16 cellular contexts compared by ENCODE assay signal in the genomic region with DNA sequence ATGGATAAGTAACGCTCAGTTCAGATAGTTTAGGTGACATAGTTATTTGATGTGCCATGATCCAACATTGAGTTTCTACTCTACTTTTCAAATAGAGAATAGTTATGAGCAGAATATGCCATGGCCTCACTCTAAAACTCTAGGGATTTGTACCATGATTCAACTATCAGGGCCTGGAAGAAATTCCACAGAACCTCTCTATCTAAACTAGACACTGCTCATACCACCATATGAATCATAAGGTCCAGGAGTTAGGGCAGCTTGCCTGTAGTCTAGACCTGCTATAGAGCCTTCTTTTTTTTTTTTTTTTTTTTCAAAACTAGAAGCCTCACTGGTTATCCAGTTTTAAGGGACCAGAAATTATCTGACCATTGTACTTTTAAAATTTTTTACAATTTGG.
DNase-seq lines count a peak whose midpoint lies in the region; FAIRE-seq and TF ChIP-seq lines count a peak whose summit lies in the region.
"Had no signal": no experiment of that assay in that cellular context is flagged by ENCODE, and none has a peak within 500 bp of the region (broad histone marks: within the 10 kb centered on the region; RNA-seq: fewer than 3 reads in every experiment).

No MANE protein-coding gene starts in this region.

- DNase-seq in GM23248: peak; percentile 7
- no peak for DNase-seq in astrocyte (ENCODE audit: low read depth)
- DNase-seq in iris pigment epithelial cell (ENCODE audit: low read depth): peak; percentile 8
- peak; percentile 2 for DNase-seq in stromal cell of bone marrow (ENCODE audit: low read depth)
- no peak for DNase-seq in NCI-H1694 treated with DMSO at 0.1 percent for 48 hours (lab: John Stamatoyannopoulos, UW)
- no peak for DNase-seq in GF-D8 (lab: John Stamatoyannopoulos, UW)
- DNase-seq in 8988T: no peak
- DNase-seq: CD4-positive, alpha-beta memory T cell; DMS153; DMS79 treated with DMSO at 0.1 percent for 48 hours had no signal

- no peaks in the 10 kb centered on the region for H3K9me3 ChIP-seq in GM23248 (ENCODE audit: low read depth)
- H3K9me3 ChIP-seq in astrocyte (ENCODE audit: insufficient read depth, low read depth, low read length): no peaks in the 10 kb centered on the region
- H3K9me3 ChIP-seq: BLaER1, HAP-1 had no signal

- H3K36me3 Mint-ChIP-seq in astrocyte (ENCODE audit: low read depth, unreplicated experiment): no peaks in the 10 kb centered on the region
- H3K36me3 Mint-ChIP-seq: CD14-positive monocyte; CD4-positive, alpha-beta memory T cell had no signal

- H3K4me1 Mint-ChIP-seq in astrocyte (ENCODE audit: low read depth, unreplicated experiment): peaks cover 13% of the 10 kb centered on the region
- H3K4me1 Mint-ChIP-seq: CD14-positive monocyte; CD4-positive, alpha-beta memory T cell had no signal

- H3K4me3 ChIP-seq in GM23248: no peak overlapping the region
- H3K4me3 ChIP-seq in astrocyte (ENCODE audit: insufficient read depth, low read depth, low read length): no peak overlapping the region
- H3K4me3 ChIP-seq: BLaER1, GM12878, HAP-1 had no signal

- peak overlapping the region; percentile 95 for H3K27ac Mint-ChIP-seq in astrocyte (ENCODE audit: unreplicated experiment)
- H3K27ac Mint-ChIP-seq: CD14-positive monocyte; CD4-positive, alpha-beta memory T cell had no signal

- H3K4me3 Mint-ChIP-seq in astrocyte (ENCODE audit: unreplicated experiment): no peak overlapping the region
- H3K4me3 Mint-ChIP-seq: CD14-positive monocyte; CD4-positive, alpha-beta memory T cell had no signal

- 22 to 23% methylated on average over 1 of the region's 1 CpG for WGBS in GM23248 (ENCODE audit: low coverage in 1 of 2, low lambda C conversion rate in 2 of 2, missing lambda C conversion rate in 2 of 2), 2 experiments

- no peaks in the 10 kb centered on the region for H3F3A ChIP-seq in GM23248 (ENCODE audit: insufficient read depth)

- TF ChIP-seq CTCF in astrocyte (IDR thresholded peaks at IDR 0.05; ENCODE audit: insufficient read depth, low read depth, low read length): no peak

- no peaks in the 10 kb centered on the region for H3K27me3 Mint-ChIP-seq in astrocyte (ENCODE audit: low read depth, unreplicated experiment)
- H3K27me3 Mint-ChIP-seq: CD4-positive, alpha-beta memory T cell had no signal

- H3K27ac ChIP-seq in GM23248 (no peak overlapping the region), astrocyte (ENCODE audit: low read depth, low read length) (no peak overlapping the region)
- H3K27ac ChIP-seq: 22Rv1, BLaER1 had no signal

- no peaks in the 10 kb centered on the region for H3K9me3 Mint-ChIP-seq in astrocyte (ENCODE audit: unreplicated experiment)

- H3K4me1 ChIP-seq in GM23248 (ENCODE audit: insufficient read depth) (no peaks in the 10 kb centered on the region), astrocyte (ENCODE audit: insufficient read depth, low read length) (no peaks in the 10 kb centered on the region)
- H3K4me1 ChIP-seq: BLaER1, HAP-1 had no signal

- no peaks in the 10 kb centered on the region for H3K36me3 ChIP-seq in GM23248 (ENCODE audit: low read depth)
- no peaks in the 10 kb centered on the region for H3K36me3 ChIP-seq in astrocyte (ENCODE audit: insufficient read depth, low read length)
- H3K36me3 ChIP-seq: BLaER1, HAP-1 had no signal

- H2AFZ ChIP-seq in GM23248 (no peak overlapping the region), astrocyte (ENCODE audit: low read depth, low read length) (no peak overlapping the region)

- in situ Hi-C loops in GM23248 (cut with MboI): no loop called here

- no peak overlapping the region for H3K4me2 ChIP-seq in GM23248 (ENCODE audit: unreplicated experiment)
- no peak overlapping the region for H3K4me2 ChIP-seq in astrocyte (ENCODE audit: low read length)
- H3K4me2 ChIP-seq: BLaER1 had no signal

- H4K20me1 ChIP-seq in GM23248 (ENCODE audit: insufficient read depth): no peaks in the 10 kb centered on the region
- H4K20me1 ChIP-seq in astrocyte (ENCODE audit: insufficient read depth, low read length): no peaks in the 10 kb centered on the region
- H4K20me1 ChIP-seq: BLaER1 had no signal

- no peaks in the 10 kb centered on the region for H3K27me3 ChIP-seq in GM23248 (replicated peaks; ENCODE audit: insufficient read depth)
- no peaks in the 10 kb centered on the region for H3K27me3 ChIP-seq in astrocyte (ENCODE audit: insufficient read depth, low read length)
- H3K27me3 ChIP-seq: BLaER1 had no signal

- H3K79me2 ChIP-seq in GM23248 (ENCODE audit: insufficient read depth) (no peaks in the 10 kb centered on the region), astrocyte (ENCODE audit: insufficient read depth, low read length) (no peaks in the 10 kb centered on the region)

- H3K9ac ChIP-seq in GM23248 (no peak overlapping the region), astrocyte (ENCODE audit: low read length) (no peak overlapping the region)
- H3K9ac ChIP-seq: BLaER1 had no signal

- no peak for FAIRE-seq in astrocyte (lab: Jason Lieb, UNC)
- FAIRE-seq: GM12878, GM19239 had no signal

- H3K9me2 ChIP-seq in GM23248 (ENCODE audit: insufficient read depth): no peaks in the 10 kb centered on the region

Comparison
In these comparisons a context has a peak if more than half of its experiments do, and no peak if none do; other contexts are left out.
1. DNase-seq: peak in GM23248 (single experiment), iris pigment epithelial cell (single experiment) and stromal cell of bone marrow (single experiment); none in astrocyte (single experiment), NCI-H1694 treated with DMSO at 0.1 percent for 48 hours (single experiment), GF-D8 (single experiment) and 8988T (single experiment).